In the genomic region with DNA sequence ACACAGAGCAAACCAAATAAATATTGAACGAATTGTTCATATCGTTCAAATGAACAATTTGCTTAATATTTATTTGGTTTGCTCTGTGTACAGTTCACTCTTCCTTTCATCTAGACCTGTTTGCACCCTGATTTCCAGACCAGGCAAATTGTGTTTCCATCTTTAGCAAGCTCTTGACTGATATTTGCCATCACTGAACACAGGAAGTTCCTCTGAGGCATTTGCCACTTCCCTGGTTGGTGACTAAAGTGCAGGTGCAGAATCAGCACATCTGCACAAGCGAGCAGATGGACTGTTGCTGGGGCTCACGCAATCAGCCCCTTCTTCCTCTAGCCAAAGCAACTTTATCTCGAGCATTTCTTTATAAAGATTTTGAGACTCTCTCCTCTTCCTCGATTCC, we compare ENCODE assay signal across 8 cellular contexts.
DNase-seq lines count a peak whose midpoint lies in the region; ATAC-seq, FAIRE-seq and TF ChIP-seq lines count a peak whose summit lies in the region.

No MANE protein-coding gene starts in this region.

- FAIRE-seq in RCC 7860 (lab: Jason Lieb, UNC): no peak

- ATAC-seq in heart right ventricle (peak in 6 of 8 donors; percentile 48 to 63 (median 52)), HG03039 (IDR thresholded peaks at IDR 0.05; ENCODE audit: unreplicated experiment) (peak; percentile 76), HG02973 (IDR thresholded peaks at IDR 0.05; ENCODE audit: unreplicated experiment) (no peak)
- peak; percentile 92 for ATAC-seq in stimulated activated memory B cell treated with anti-CD40 and anti-IgM and Interleukin-4, amounts not matched to agents 10 μg/mL and 1 μg/mL and 100 μg/mL, for 72 hours

- H3K36me3 ChIP-seq in heart right ventricle: no peaks in the 10 kb centered on the region

- TF ChIP-seq POLR2A in Raji (IDR thresholded peaks at IDR 0.05; ENCODE audit: insufficient read depth, low read depth, low read length): peak; percentile 28; the same call in 1 of the 2 replicates

- H3K4me3 Mint-ChIP-seq in stimulated activated memory B cell treated with anti-CD40 and anti-IgM and Interleukin-4, amounts not matched to agents 10 μg/mL and 1 μg/mL and 100 μg/mL, for 72 hours: peak overlapping the region; percentile 22

- H3K27ac Mint-ChIP-seq in stimulated activated memory B cell treated with anti-CD40 and anti-IgM and Interleukin-4, amounts not matched to agents 10 μg/mL and 1 μg/mL and 100 μg/mL, for 72 hours: peak overlapping the region; percentile 8

- no peaks in the 10 kb centered on the region for H3K9me3 ChIP-seq in heart right ventricle

- TF ChIP-seq CTCF in heart right ventricle (IDR thresholded peaks at IDR 0.05): no peak

- H3K9me3 Mint-ChIP-seq in stimulated activated memory B cell treated with anti-CD40 and anti-IgM and Interleukin-4, amounts not matched to agents 10 μg/mL and 1 μg/mL and 100 μg/mL, for 72 hours: no peaks in the 10 kb centered on the region

- 58 to 65% methylated on average over 6 of the region's 6 CpGs for whole genome bisulfite sequencing in heart right ventricle, 2 donors

- intact Hi-C loops in heart right ventricle (cut with DNase I) (loop anchor here in 2 of 10 donors (10.0 kb wide), 1 partner anchor 107 kb away; no protein-coding TSS in a partner anchor), cardiac septum (cut with DNase I) (no loop called here)

- H3K27me3 Mint-ChIP-seq in stimulated activated memory B cell treated with anti-CD40 and anti-IgM and Interleukin-4, amounts not matched to agents 10 μg/mL and 1 μg/mL and 100 μg/mL, for 72 hours: no peaks in the 10 kb centered on the region

- peaks cover 3 to 84% (median 53%) of the 10 kb centered on the region in 9 donors for H3K4me1 ChIP-seq in heart right ventricle

- DNase-seq in heart right ventricle (no peak), cardiac septum (ENCODE audit: low spot score) (no peak), RCC 7860 (ENCODE audit: low spot score) (no peak)
- DNase-seq in central memory CD4-positive, alpha-beta T cell: no peak

- peaks cover 67% of the 10 kb centered on the region for H3K4me1 Mint-ChIP-seq in stimulated activated memory B cell treated with anti-CD40 and anti-IgM and Interleukin-4, amounts not matched to agents 10 μg/mL and 1 μg/mL and 100 μg/mL, for 72 hours

- H3K27ac ChIP-seq in heart right ventricle: peak overlapping the region in 3 of 10 donors; percentile 8 to 12 (median 11)

- H3K36me3 Mint-ChIP-seq in stimulated activated memory B cell treated with anti-CD40 and anti-IgM and Interleukin-4, amounts not matched to agents 10 μg/mL and 1 μg/mL and 100 μg/mL, for 72 hours: no peaks in the 10 kb centered on the region

- no peaks in the 10 kb centered on the region for H3K27me3 ChIP-seq in heart right ventricle

- H3K4me3 ChIP-seq in heart right ventricle: no peak overlapping the region
